Comparison of ENCODE assay signal across 19 cellular contexts in the genomic region with DNA sequence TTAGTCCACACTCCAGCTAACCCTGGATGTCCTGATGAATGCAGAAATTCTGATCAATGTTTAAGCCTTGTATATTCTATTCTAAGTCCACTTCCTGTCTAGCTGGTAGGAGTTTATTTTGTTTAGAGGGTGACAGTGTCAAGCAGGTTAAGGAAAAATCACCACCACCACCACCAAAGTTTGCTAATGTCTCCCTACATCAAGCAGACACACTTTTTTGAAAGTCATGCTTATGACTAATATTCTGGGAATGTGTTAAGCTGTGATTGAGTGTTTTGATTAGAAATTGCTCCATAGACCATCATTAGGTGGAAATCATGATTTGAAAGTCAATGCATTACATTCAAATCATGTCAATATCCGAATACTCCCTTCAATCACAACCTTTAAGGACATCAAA.
"Had no signal": no experiment of that assay in that cellular context is flagged by ENCODE, and none has a peak within 500 bp of the region (broad histone marks: within the 10 kb centered on the region; RNA-seq: fewer than 3 reads in every experiment).

No MANE protein-coding gene starts in this region.

- H3K27me3 ChIP-seq: dorsolateral prefrontal cortex, gastrocnemius medialis, suprapubic skin, thyroid gland had no signal

- DNase-seq: cortex of kidney; dorsolateral prefrontal cortex; effector CD8-positive, alpha-beta T cell; gastrocnemius medialis; glutamatergic neuron; immature natural killer cell; kidney; natural killer cell; posterior cingulate gyrus; right cardiac atrium; small intestine; stimulated activated CD4-positive, alpha-beta T cell treated with anti-CD3 and anti-CD28 coated beads, Interleukin-12 subunit alpha, Interleukin-12 subunit beta, amount 100 ng/mL, for 4 hours; stimulated activated naive CD4-positive, alpha-beta T cell treated with Interleukin-2 at 50 U/mL for 16 hours; thyroid gland had no signal

- H3K27ac Mint-ChIP-seq: immature natural killer cell, mesothelial cell of epicardium, natural killer cell, type B pancreatic cell had no signal

- H3K9me3 Mint-ChIP-seq: mesothelial cell of epicardium, neural crest cell, type B pancreatic cell had no signal

- H3K27me3 Mint-ChIP-seq: type B pancreatic cell had no signal

- H3K4me3 ChIP-seq: dorsolateral prefrontal cortex, gastrocnemius medialis, suprapubic skin, thyroid gland had no signal

- H3K9me3 ChIP-seq: gastrocnemius medialis, suprapubic skin, thyroid gland had no signal

- H3K36me3 ChIP-seq: gastrocnemius medialis, suprapubic skin, thyroid gland had no signal

- H3K4me3 Mint-ChIP-seq: immature natural killer cell, mesothelial cell of epicardium, natural killer cell, neural crest cell, type B pancreatic cell had no signal

- H3K4me1 ChIP-seq: gastrocnemius medialis, suprapubic skin, thyroid gland had no signal

- H3K4me1 Mint-ChIP-seq: immature natural killer cell, mesothelial cell of epicardium, natural killer cell, neural crest cell had no signal

- H3K27ac ChIP-seq: dorsolateral prefrontal cortex, gastrocnemius medialis, suprapubic skin, thyroid gland had no signal

- H3K36me3 Mint-ChIP-seq: immature natural killer cell, mesothelial cell of epicardium, natural killer cell, type B pancreatic cell had no signal

- ATAC-seq: esophagus mucosa, gastrocnemius medialis, natural killer cell, right cardiac atrium had no signal
